ENCODE assay signal across 22 cellular contexts in the genomic region with DNA sequence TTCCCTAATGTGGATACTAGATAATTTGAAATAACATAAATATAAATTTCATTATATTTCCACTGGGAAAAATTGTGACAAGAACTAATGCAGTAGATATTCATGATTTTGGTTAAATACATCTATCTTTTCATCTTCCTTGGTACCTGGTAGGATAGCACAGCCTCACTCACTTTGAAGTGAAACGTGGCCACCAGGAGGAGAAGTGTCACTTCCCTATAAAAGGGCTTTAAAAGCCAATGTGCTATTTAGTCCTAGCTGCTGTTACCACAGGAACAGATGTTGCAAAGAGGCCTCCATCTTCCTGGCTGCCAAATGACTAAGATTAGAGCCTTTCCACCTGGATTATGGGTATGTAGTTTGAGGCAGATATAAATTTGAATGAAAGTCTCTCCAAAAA.
A peak's percentile ranks its signal among the peaks of the same experiment; 100 is the strongest.
DNase-seq lines count a peak whose midpoint lies in the region; TF ChIP-seq lines count a peak whose summit lies in the region.
"Had no signal": no experiment of that assay in that cellular context is flagged by ENCODE, and none has a peak within 500 bp of the region (broad histone marks: within the 10 kb centered on the region; RNA-seq: fewer than 3 reads in every experiment).

No MANE protein-coding gene starts in this region.

- H3K9me3 Mint-ChIP-seq in MCF 10A (ENCODE audit: unreplicated experiment): no peaks in the 10 kb centered on the region
- peaks cover 6% of the 10 kb centered on the region for H3K9me3 Mint-ChIP-seq in neural progenitor cell
- peaks cover 1 to 12% (median 7%) of the 10 kb centered on the region in 5 donors for H3K9me3 Mint-ChIP-seq in CD8-positive, alpha-beta memory T cell
- H3K9me3 Mint-ChIP-seq: memory B cell had no signal

- H3K79me2 ChIP-seq in mammary epithelial cell (ENCODE audit: insufficient read depth, low read length): no peaks in the 10 kb centered on the region
- no peaks in the 10 kb centered on the region for H3K79me2 ChIP-seq in neural progenitor cell (ENCODE audit: low read depth)
- H3K79me2 ChIP-seq: parathyroid adenoma had no signal

- H3K36me3 ChIP-seq in mammary epithelial cell (ENCODE audit: insufficient read depth, low read length): no peaks in the 10 kb centered on the region
- no peaks in the 10 kb centered on the region for H3K36me3 ChIP-seq in neural progenitor cell
- no peaks in the 10 kb centered on the region for H3K36me3 ChIP-seq in CD8-positive, alpha-beta memory T cell (ENCODE audit: insufficient read depth, low read length)
- no peaks in the 10 kb centered on the region for H3K36me3 ChIP-seq in right atrium auricular region
- H3K36me3 ChIP-seq: adrenal gland, cardiac muscle cell had no signal

- H4K20me1 ChIP-seq in mammary epithelial cell (ENCODE audit: insufficient read depth, low read length) (no peaks in the 10 kb centered on the region), neural progenitor cell (ENCODE audit: low read depth) (no peaks in the 10 kb centered on the region)

- no peak overlapping the region for H3K27ac ChIP-seq in mammary epithelial cell (ENCODE audit: insufficient read depth, low read depth, low read length)
- no peak overlapping the region for H3K27ac ChIP-seq in neural progenitor cell
- no peak overlapping the region for H3K27ac ChIP-seq in CD8-positive, alpha-beta memory T cell (ENCODE audit: low read depth, low read length)
- no peak overlapping the region for H3K27ac ChIP-seq in right atrium auricular region
- H3K27ac ChIP-seq: adrenal gland, cardiac muscle cell, parathyroid adenoma had no signal

- H3K4me3 ChIP-seq in mammary epithelial cell (replicated peaks in 1 of 3; ENCODE audit: insufficient read depth in 1 of 3, low read depth in 2 of 3, low read length in 3 of 3) (no peak overlapping the region), astrocyte of the spinal cord (ENCODE audit: low read depth, low read length) (no peak overlapping the region), neural progenitor cell (no peak overlapping the region), right atrium auricular region (no peak overlapping the region)
- no peak overlapping the region for H3K4me3 ChIP-seq in CD8-positive, alpha-beta memory T cell (ENCODE audit: low read length)
- H3K4me3 ChIP-seq: adrenal gland, cardiac muscle cell had no signal

- DNase-seq in MCF 10A (ENCODE audit: unreplicated experiment) (peak; percentile 13), mammary epithelial cell (no peak), NAMALWA (ENCODE audit: low spot score) (peak; percentile 12), astrocyte of the spinal cord (ENCODE audit: low read depth, low spot score) (no peak), neural progenitor cell (ENCODE audit: low spot score) (peak; percentile 4), right atrium auricular region (ENCODE audit: low spot score) (no peak), posterior vena cava (ENCODE audit: low spot score) (no peak)
- DNase-seq in CD8-positive, alpha-beta memory T cell: no peak
- DNase-seq: activated CD4-positive, alpha-beta T cell treated with anti-CD3 and anti-CD28 coated beads, Interleukin-2, amount 50 U/mL, for 1 hour; activated CD8-positive, alpha-beta memory T cell treated with anti-CD3 and anti-CD28 coated beads, Interleukin-2, amount 50 U/mL, for 48 hours; activated gamma-delta T cell; adrenal gland; EL; MM.1S; naive thymus-derived CD4-positive, alpha-beta T cell; NCI-H2029 treated with DMSO at 0.1 percent for 48 hours; NCI-H526 treated with DMSO at 0.1 percent for 48 hours; RPMI8226; stimulated activated naive CD4-positive, alpha-beta T cell had no signal

- POLR2A ChIA-PET in MCF 10A (lab: Yijun Ruan, JAX): no interaction called here
- POLR2A ChIA-PET in CD8-positive, alpha-beta memory T cell (lab: Charles Lee): no interaction called here

- no peak overlapping the region for H3K27ac Mint-ChIP-seq in MCF 10A (ENCODE audit: low read depth, unreplicated experiment)
- H3K27ac Mint-ChIP-seq in neural progenitor cell: no peak overlapping the region
- no peak overlapping the region for H3K27ac Mint-ChIP-seq in CD8-positive, alpha-beta memory T cell
- H3K27ac Mint-ChIP-seq: memory B cell; naive thymus-derived CD4-positive, alpha-beta T cell had no signal

- H3F3A ChIP-seq in neural progenitor cell (ENCODE audit: low read depth): no peaks in the 10 kb centered on the region

- no TSS peak for BruUV-seq in MCF 10A (replicated peaks; lab: Mats Ljungman, UMichigan)
- no TSS peak for BruUV-seq in mammary epithelial cell (replicated peaks; lab: Mats Ljungman, UMichigan)

- WGBS in mammary epithelial cell (ENCODE audit: low coverage, missing lambda C conversion rate): 50% methylated on average over 1 of the region's 1 CpG

- H3K9ac ChIP-seq in mammary epithelial cell (ENCODE audit: insufficient read depth, low read length): no peak overlapping the region
- H3K9ac ChIP-seq in neural progenitor cell: no peak overlapping the region
- H3K9ac ChIP-seq: parathyroid adenoma had no signal

- H3K4me1 ChIP-seq in mammary epithelial cell (ENCODE audit: insufficient read depth, low read length) (no peaks in the 10 kb centered on the region), neural progenitor cell (no peaks in the 10 kb centered on the region), right atrium auricular region (no peaks in the 10 kb centered on the region)
- no peaks in the 10 kb centered on the region for H3K4me1 ChIP-seq in CD8-positive, alpha-beta memory T cell (ENCODE audit: insufficient read depth, low read length)
- H3K4me1 ChIP-seq: adrenal gland, parathyroid adenoma had no signal

- H3K36me3 Mint-ChIP-seq in MCF 10A (ENCODE audit: insufficient read depth, unreplicated experiment) (peaks cover 19% of the 10 kb centered on the region), neural progenitor cell (no peaks in the 10 kb centered on the region)
- no peaks in the 10 kb centered on the region for H3K36me3 Mint-ChIP-seq in CD8-positive, alpha-beta memory T cell
- H3K36me3 Mint-ChIP-seq: memory B cell had no signal

- H3K4me2 ChIP-seq in mammary epithelial cell (ENCODE audit: insufficient read depth, low read depth, low read length): no peak overlapping the region
- no peak overlapping the region for H3K4me2 ChIP-seq in neural progenitor cell

- TF ChIP-seq CTCF in MCF 10A (IDR thresholded peaks at IDR 0.05; ENCODE audit: unreplicated experiment) (no peak), mammary epithelial cell (conservative IDR thresholded peaks at IDR 0.05 in 1 of 2, IDR thresholded peaks at IDR 0.05 in 1 of 2; ENCODE audit: extremely low read depth in 1 of 2, insufficient read depth in 1 of 2, low read depth in 1 of 2, low read length in 2 of 2) (no peak), astrocyte of the spinal cord (IDR thresholded peaks at IDR 0.05; ENCODE audit: low read depth, low read length) (peak; percentile 12), neural progenitor cell (IDR thresholded peaks at IDR 0.05) (peak; percentile 15), right atrium auricular region (IDR thresholded peaks at IDR 0.05) (no peak)

- in situ Hi-C loops in mammary epithelial cell (cut with MboI; ENCODE audit: low sequenced_read_pairs in 2 of 2): loop anchor here in 1 of 2 donors (25.0 kb wide), 1 partner anchor 234 kb away; no protein-coding TSS in a partner anchor
- in situ Hi-C loops in astrocyte of the spinal cord (cut with HindIII; ENCODE audit: low sequenced_read_pairs): no loop called here

- H3K27me3 ChIP-seq in mammary epithelial cell (ENCODE audit: insufficient read depth, low read length) (no peaks in the 10 kb centered on the region), neural progenitor cell (no peaks in the 10 kb centered on the region), right atrium auricular region (no peaks in the 10 kb centered on the region)
- H3K27me3 ChIP-seq in CD8-positive, alpha-beta memory T cell (ENCODE audit: insufficient read depth, low read length, poor library complexity, severe bottlenecking): no peaks in the 10 kb centered on the region
- H3K27me3 ChIP-seq: adrenal gland, cardiac muscle cell had no signal

- H2AFZ ChIP-seq in mammary epithelial cell (ENCODE audit: low read depth, low read length) (no peak overlapping the region), neural progenitor cell (replicated peaks) (no peak overlapping the region)
- H2AFZ ChIP-seq: parathyroid adenoma had no signal

- H3K27me3 Mint-ChIP-seq in MCF 10A (ENCODE audit: insufficient read depth, unreplicated experiment) (no peaks in the 10 kb centered on the region), neural progenitor cell (ENCODE audit: insufficient read depth, low read depth) (no peaks in the 10 kb centered on the region)
- H3K27me3 Mint-ChIP-seq in CD8-positive, alpha-beta memory T cell: peaks cover 0 to 1% of the 10 kb centered on the region in 2 donors
- H3K27me3 Mint-ChIP-seq: memory B cell; naive thymus-derived CD4-positive, alpha-beta T cell had no signal

- intact Hi-C loops in MCF 10A (cut with micrococcal nuclease) (no loop called here), mammary epithelial cell (cut with micrococcal nuclease) (no loop called here), posterior vena cava (cut with DNase I) (no loop called here)

- H3K4me3 Mint-ChIP-seq in MCF 10A (ENCODE audit: unreplicated experiment): no peak overlapping the region
- H3K4me3 Mint-ChIP-seq in neural progenitor cell: no peak overlapping the region
- no peak overlapping the region for H3K4me3 Mint-ChIP-seq in CD8-positive, alpha-beta memory T cell
- H3K4me3 Mint-ChIP-seq: memory B cell; naive thymus-derived CD4-positive, alpha-beta T cell had no signal

- H3K9me3 ChIP-seq in mammary epithelial cell (replicated peaks; ENCODE audit: insufficient read depth, low read length) (no peaks in the 10 kb centered on the region), neural progenitor cell (ENCODE audit: low read depth) (no peaks in the 10 kb centered on the region), right atrium auricular region (no peaks in the 10 kb centered on the region)
- H3K9me3 ChIP-seq in CD8-positive, alpha-beta memory T cell (ENCODE audit: low read length): no peaks in the 10 kb centered on the region
- H3K9me3 ChIP-seq: adrenal gland had no signal

- dilution Hi-C loops in mammary epithelial cell (cut with HindIII; ENCODE audit: low sequenced_read_pairs): no loop called here

- H3K4me1 Mint-ChIP-seq in MCF 10A (ENCODE audit: insufficient read depth, unreplicated experiment) (no peaks in the 10 kb centered on the region), neural progenitor cell (peaks cover 7% of the 10 kb centered on the region)
- no peaks in the 10 kb centered on the region for H3K4me1 Mint-ChIP-seq in CD8-positive, alpha-beta memory T cell
- H3K4me1 Mint-ChIP-seq: memory B cell; naive thymus-derived CD4-positive, alpha-beta T cell had no signal

- CTCF ChIA-PET in MCF 10A (lab: Yijun Ruan, JAX) (no interaction called here), mammary epithelial cell (lab: Charles Lee; ENCODE audit: low non-redundant PET) (no interaction called here)
- CTCF ChIA-PET in CD8-positive, alpha-beta memory T cell (lab: Charles Lee): no interaction called here

Comparison
In these comparisons a context has a peak if more than half of its experiments do, and no peak if none do; other contexts are left out.
1. DNase-seq: peak in MCF 10A (single experiment), NAMALWA (single experiment) and neural progenitor cell (single experiment); none in mammary epithelial cell (single experiment), astrocyte of the spinal cord (single experiment), CD8-positive, alpha-beta memory T cell (0 of 5), right atrium auricular region (single experiment) and posterior vena cava (single experiment).
2. CTCF ChIP-seq: peak in astrocyte of the spinal cord (single experiment) and neural progenitor cell (single experiment); none in MCF 10A (single experiment), mammary epithelial cell (0 of 2) and right atrium auricular region (0 of 2).